ENCODE assay signal across 15 cellular contexts in genomic region chr12:131239384-131240094, GRCh38.
DNase-seq lines count a peak whose midpoint lies in the region; ATAC-seq and TF ChIP-seq lines count a peak whose summit lies in the region.
"Had no signal": no experiment of that assay in that cellular context is flagged by ENCODE, and none has a peak within 500 bp of the region (broad histone marks: within the 10 kb centered on the region; RNA-seq: fewer than 3 reads in every experiment).

No MANE protein-coding gene starts in this region.

- no peaks in the 10 kb centered on the region for H3K9me3 ChIP-seq in ascending aorta

- H3K27ac Mint-ChIP-seq in stimulated activated naive CD8-positive, alpha-beta T cell treated with anti-CD3 and anti-CD28 coated beads, Interleukin-15, amount 100 ng/mL, for 72 hours = peak overlapping the region in 1 of 2 donors; percentile 56

- H3K4me3 ChIP-seq in ascending aorta = no peak overlapping the region
- H3K4me3 ChIP-seq: MG63, spleen had no signal

- no peaks in the 10 kb centered on the region for H3K36me3 ChIP-seq in ascending aorta
- H3K36me3 ChIP-seq: brain microvascular endothelial cell, MG63, spleen had no signal

- intact Hi-C loops in ascending aorta (cut with DNase I) = no loop called here

- H3K4me3 Mint-ChIP-seq in stimulated activated naive CD8-positive, alpha-beta T cell treated with anti-CD3 and anti-CD28 coated beads, Interleukin-15, amount 100 ng/mL, for 72 hours = no peak overlapping the region

- H3K4me1 Mint-ChIP-seq in stimulated activated naive CD8-positive, alpha-beta T cell treated with anti-CD3 and anti-CD28 coated beads, Interleukin-15, amount 100 ng/mL, for 72 hours = peaks cover 18% of the 10 kb centered on the region

- H3K27ac ChIP-seq in ascending aorta = no peak overlapping the region
- H3K27ac ChIP-seq: brain microvascular endothelial cell, spleen had no signal

- no peaks in the 10 kb centered on the region for H3K27me3 ChIP-seq in ascending aorta
- H3K27me3 ChIP-seq: brain microvascular endothelial cell, MG63, spleen had no signal

- H3K4me1 ChIP-seq in ascending aorta = no peaks in the 10 kb centered on the region
- H3K4me1 ChIP-seq: spleen had no signal

- H3K9me3 Mint-ChIP-seq in stimulated activated naive CD8-positive, alpha-beta T cell treated with anti-CD3 and anti-CD28 coated beads, Interleukin-15, amount 100 ng/mL, for 72 hours = peaks cover 0 to 7% of the 10 kb centered on the region in 2 donors

- TF ChIP-seq CTCF in ascending aorta (IDR thresholded peaks at IDR 0.05) = no peak

- H3K27me3 Mint-ChIP-seq in stimulated activated naive CD8-positive, alpha-beta T cell treated with anti-CD3 and anti-CD28 coated beads, Interleukin-15, amount 100 ng/mL, for 72 hours = peaks cover 8% of the 10 kb centered on the region

- DNase-seq in stimulated activated naive CD8-positive, alpha-beta T cell treated with anti-CD3 and anti-CD28 coated beads, Interleukin-15, Interleukin-2, amounts not matched to agents 100 U/mL and 50 U/mL, for 24 hours = no peak
- no peak for DNase-seq in stimulated activated naive CD8-positive, alpha-beta T cell treated with anti-CD3 and anti-CD28 coated beads, Interleukin-15, amount 100 ng/mL, for 72 hours
- DNase-seq in SKM-1 (lab: John Stamatoyannopoulos, UW; ENCODE audit: unreplicated experiment) (no peak), ascending aorta (ENCODE audit: low spot score in 2 of 2) (no peak), NK-92 (lab: John Stamatoyannopoulos, UW; ENCODE audit: unreplicated experiment) (no peak)
- no peak for DNase-seq in stimulated activated CD4-positive, alpha-beta T cell treated with anti-CD3 and anti-CD28 coated beads, Interleukin-15, amount 100 ng/mL, for 24 hours
- DNase-seq: activated CD4-positive, alpha-beta T cell treated with anti-CD3 and anti-CD28 coated beads, Interleukin-2, amount 50 U/mL, for 48 hours; brain microvascular endothelial cell; HCEC 1CT; MG63; NCI-H748 treated with DMSO at 0.1 percent for 48 hours; stimulated activated naive CD4-positive, alpha-beta T cell had no signal

- peak; percentile 88 for ATAC-seq in stimulated activated naive CD8-positive, alpha-beta T cell treated with anti-CD3 and anti-CD28 coated beads, Interleukin-15, Interleukin-2, amounts not matched to agents 100 U/mL and 50 U/mL, for 24 hours
- ATAC-seq in stimulated activated naive CD8-positive, alpha-beta T cell treated with anti-CD3 and anti-CD28 coated beads, Interleukin-15, amount 100 ng/mL, for 72 hours = no peak
- ATAC-seq in GM21825 (IDR thresholded peaks at IDR 0.05; ENCODE audit: unreplicated experiment) (peak; percentile 53), HG03354 (IDR thresholded peaks at IDR 0.05; ENCODE audit: poor library complexity, severe bottlenecking, unreplicated experiment) (peak; percentile 72)
